In genomic region chrX:41666251-41666650, GRCh38 we compare ENCODE assay signal across 13 cellular contexts. TPM values are rescaled to one million over a fixed set of nuclear protein-coding genes. Genes with fewer than 3 reads are reported as not detected.
DNase-seq lines count a peak whose midpoint lies in the region; ATAC-seq and TF ChIP-seq lines count a peak whose summit lies in the region.
"Had no signal": no experiment of that assay in that cellular context is flagged by ENCODE, and none has a peak within 500 bp of the region (broad histone marks: within the 10 kb centered on the region; RNA-seq: fewer than 3 reads in every experiment).

No MANE protein-coding gene starts in this region.

- H3K36me3 Mint-ChIP-seq in T-helper 1 cell treated with Interleukin-12 subunit alpha and Interleukin-12 subunit beta and Interleukin-4 antibody, amounts not matched to agents 30 μg/mL and 1 μg/mL, for 36 hours (ENCODE audit: low read depth): peaks cover 13% of the 10 kb centered on the region

- TF ChIP-seq CTCF in tibial artery (IDR thresholded peaks at IDR 0.05): no peak

- H3K9me3 ChIP-seq in tibial artery: no peaks in the 10 kb centered on the region
- H3K9me3 ChIP-seq: BLaER1, breast epithelium, upper lobe of right lung had no signal

- H3K4me3 ChIP-seq in tibial artery: no peak overlapping the region
- H3K4me3 ChIP-seq: BLaER1, breast epithelium, upper lobe of right lung had no signal

- no peaks in the 10 kb centered on the region for H3K27me3 ChIP-seq in tibial artery
- H3K27me3 ChIP-seq: foreskin keratinocyte, upper lobe of right lung had no signal

- no peaks in the 10 kb centered on the region for H3K27me3 Mint-ChIP-seq in T-helper 1 cell treated with Interleukin-12 subunit alpha and Interleukin-12 subunit beta and Interleukin-4 antibody, amounts not matched to agents 30 μg/mL and 1 μg/mL, for 36 hours (ENCODE audit: low read depth)

- H3K27ac Mint-ChIP-seq in T-helper 1 cell treated with Interleukin-12 subunit alpha and Interleukin-12 subunit beta and Interleukin-4 antibody, amounts not matched to agents 30 μg/mL and 1 μg/mL, for 36 hours: peak overlapping the region; percentile 57

- no peaks in the 10 kb centered on the region for H3K36me3 ChIP-seq in tibial artery
- H3K36me3 ChIP-seq: BLaER1, breast epithelium, upper lobe of right lung had no signal

- ATAC-seq in Right ventricle myocardium superior (ENCODE audit: poor library complexity) (peak; percentile 56), HG03159 (IDR thresholded peaks at IDR 0.05; ENCODE audit: unreplicated experiment) (no peak), HG02973 (IDR thresholded peaks at IDR 0.05; ENCODE audit: unreplicated experiment) (no peak)
- ATAC-seq: foreskin keratinocyte, upper lobe of right lung had no signal

- peak overlapping the region; percentile 37 to 51 for H3K27ac ChIP-seq in tibial artery
- H3K27ac ChIP-seq: BLaER1, breast epithelium, foreskin keratinocyte, upper lobe of right lung had no signal

- H3K4me1 ChIP-seq in tibial artery: peaks cover 0 to 54% (median 3%) of the 10 kb centered on the region in 4 donors
- H3K4me1 ChIP-seq: BLaER1, breast epithelium, foreskin keratinocyte, upper lobe of right lung had no signal

- peaks cover 35% of the 10 kb centered on the region for H3K4me1 Mint-ChIP-seq in T-helper 1 cell treated with Interleukin-12 subunit alpha and Interleukin-12 subunit beta and Interleukin-4 antibody, amounts not matched to agents 30 μg/mL and 1 μg/mL, for 36 hours (ENCODE audit: low read depth)

- no peak for TF ChIP-seq POLR2A in erythroblast (IDR thresholded peaks at IDR 0.05; ENCODE audit: low read length)

- no peak for DNase-seq in Right ventricle myocardium superior
- DNase-seq in cardiac septum (ENCODE audit: low spot score): no peak
- DNase-seq in erythroblast (lab: John Stamatoyannopoulos, UW): peak; percentile 68 to 69
- peak in 1 of 2 donors; percentile 21 for DNase-seq in tibial artery
- DNase-seq in anterior cingulate cortex (lab: John Stamatoyannopoulos, UW): no peak
- DNase-seq: foreskin keratinocyte, NCI-H2029, upper lobe of right lung had no signal

- intact Hi-C loops in Right ventricle myocardium superior (cut with DNase I) (no loop called here), cardiac septum (cut with DNase I) (no loop called here), tibial artery (cut with DNase I; ENCODE audit: low total_unique reads) (no loop called here)

- H3K9me3 Mint-ChIP-seq in T-helper 1 cell treated with Interleukin-12 subunit alpha and Interleukin-12 subunit beta and Interleukin-4 antibody, amounts not matched to agents 30 μg/mL and 1 μg/mL, for 36 hours: no peaks in the 10 kb centered on the region

- H3K4me3 Mint-ChIP-seq in T-helper 1 cell treated with Interleukin-12 subunit alpha and Interleukin-12 subunit beta and Interleukin-4 antibody, amounts not matched to agents 30 μg/mL and 1 μg/mL, for 36 hours: no peak overlapping the region

RNA-seq across cellular contexts. Expression of gene GPR34, which starts 22.5 kb away (rescaled TPM):
- 6.4 TPM for total RNA-seq in Right ventricle myocardium superior
- total RNA-seq in cardiac septum: 2.0 TPM
- total RNA-seq: foreskin keratinocyte had no signal

RNA-seq across cellular contexts. Expression of gene GPR82, which starts 57.7 kb away (rescaled TPM):
- total RNA-seq in Right ventricle myocardium superior: 0.08 TPM
- total RNA-seq in cardiac septum: not detected
- total RNA-seq: foreskin keratinocyte had no signal

Comparison
In these comparisons a context has a peak if more than half of its experiments do, and no peak if none do; other contexts are left out.
1. DNase-seq: peak in erythroblast (2 of 2); none in Right ventricle myocardium superior (single experiment), cardiac septum (single experiment) and anterior cingulate cortex (0 of 58).